In the genomic region with DNA sequence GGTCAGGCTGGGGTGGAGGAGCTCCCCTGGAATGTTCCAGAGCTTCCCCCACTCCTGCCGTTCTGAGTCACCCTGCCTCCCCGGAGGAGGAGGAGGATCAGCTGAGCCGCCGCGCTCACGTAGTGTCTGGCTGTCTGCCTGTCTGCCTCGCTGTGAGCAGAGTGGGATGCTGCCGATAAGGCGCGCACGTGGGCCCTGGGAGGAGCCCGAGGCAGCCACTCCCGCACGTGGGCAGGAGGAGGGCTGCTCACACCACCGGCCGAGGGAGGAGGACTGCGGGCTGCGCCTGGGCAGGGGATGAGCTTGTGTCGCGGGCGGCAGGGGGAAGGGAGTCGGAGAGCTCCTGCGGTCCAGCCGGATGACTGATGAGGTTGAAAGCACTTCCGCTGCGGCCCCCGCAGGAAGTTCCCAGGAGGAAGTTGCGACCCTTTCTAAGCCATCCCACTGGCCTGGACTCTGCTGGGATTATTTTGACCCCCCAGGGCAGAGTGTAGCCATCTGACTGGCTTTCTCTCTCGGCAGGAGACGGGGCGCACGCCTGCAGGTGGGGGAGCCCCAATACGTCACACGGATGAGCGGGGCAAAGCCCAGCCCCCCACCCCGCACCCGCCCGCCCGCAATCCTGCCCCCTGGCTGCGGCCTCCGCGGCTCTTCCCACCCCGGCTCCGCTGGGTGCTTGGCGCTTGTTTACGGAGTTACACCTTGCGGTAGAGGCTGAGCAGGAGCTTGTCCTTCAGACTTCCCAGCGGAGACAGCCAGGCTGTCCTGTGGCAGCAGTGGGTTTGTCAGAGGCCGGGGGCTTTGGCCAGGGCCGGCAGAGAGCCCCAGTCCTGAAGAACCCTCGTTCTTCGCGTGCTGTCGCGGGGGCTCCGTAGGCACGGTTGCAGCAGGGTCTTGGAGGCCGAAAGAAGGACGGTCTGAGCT, we compare ENCODE assay signal across 8 cellular contexts. TPM values are rescaled to one million over a fixed set of nuclear protein-coding genes. Genes with fewer than 3 reads are reported as not detected.
A peak's percentile ranks its signal among the peaks of the same experiment; 100 is the strongest.
DNase-seq lines count a peak whose midpoint lies in the region; ATAC-seq and TF ChIP-seq lines count a peak whose summit lies in the region.

No MANE protein-coding gene starts in this region.

- H3K4me1 ChIP-seq in SK-N-SH (ENCODE audit: control insufficient read depth in 1 of 2, insufficient read depth in 2 of 2, low read depth in 1 of 2, low read length in 1 of 2) (peaks cover 24 to 36% of the 10 kb centered on the region in 2 experiments; a peak in 3 of 4 replicates), neutrophil (ENCODE audit: control insufficient read depth in 1 of 2, insufficient read depth in 1 of 2, low read depth in 1 of 2, low read length in 1 of 2) (peaks cover 92 to 97% of the 10 kb centered on the region in 2 experiments)

- CTCF ChIA-PET in SK-N-SH (lab: Yijun Ruan, JAX) = interaction anchor here (0.6 to 1.4 kb wide), 10 partner anchors 8 to 117 kb away, joined by 3 to 7 read pairs (median 3); no protein-coding TSS in a partner anchor

- peak overlapping the region; percentile 91 for H3K27ac Mint-ChIP-seq in activated naive CD4-positive, alpha-beta T cell treated with anti-CD3 and anti-CD28 coated beads, Interleukin-2, amount 50 U/mL, for 24 hours

- H4K20me1 ChIP-seq in SK-N-SH (ENCODE audit: insufficient read depth) = peaks cover 11% of the 10 kb centered on the region; the same call in 1 of the 2 replicates

- TF ChIP-seq CTCF in SK-N-SH (IDR thresholded peaks at IDR 0.05) (peak; percentile 39), neutrophil (IDR thresholded peaks at IDR 0.05) (peak; percentile 20)

- peak overlapping the region; percentile 22; the same call in 1 of the 2 replicates for H2AFZ ChIP-seq in SK-N-SH (ENCODE audit: low read depth)

- H3K4me2 ChIP-seq in SK-N-SH = peak overlapping the region; percentile 99

- H3K4me3 ChIP-seq in SK-N-SH (ENCODE audit: low read depth in 2 of 2, low read length in 1 of 2) = peak overlapping the region; percentile 65 to 91
- H3K4me3 ChIP-seq in neutrophil (ENCODE audit: low read depth in 1 of 2, low read length in 1 of 2) = peak overlapping the region; percentile 69 to 76

- H3K9me2 ChIP-seq in SK-N-SH = no peaks in the 10 kb centered on the region

- POLR2A ChIA-PET in SK-N-SH (lab: Yijun Ruan, JAX) = interaction anchor here (0.6 to 1.9 kb wide), 4 partner anchors 8 to 293 kb away, joined by 3 to 10 read pairs (median 5); no protein-coding TSS in a partner anchor

- peaks cover 25% of the 10 kb centered on the region for H3F3A ChIP-seq in SK-N-SH (replicated peaks; ENCODE audit: insufficient read depth)

- H3K36me3 Mint-ChIP-seq in activated naive CD4-positive, alpha-beta T cell treated with anti-CD3 and anti-CD28 coated beads, Interleukin-2, amount 50 U/mL, for 24 hours = peaks cover 4% of the 10 kb centered on the region

- no peaks in the 10 kb centered on the region for H3K27me3 ChIP-seq in SK-N-SH (ENCODE audit: insufficient read depth)
- H3K27me3 ChIP-seq in neutrophil = no peaks in the 10 kb centered on the region

- no peaks in the 10 kb centered on the region for H3K27me3 Mint-ChIP-seq in activated naive CD4-positive, alpha-beta T cell treated with anti-CD3 and anti-CD28 coated beads, Interleukin-2, amount 50 U/mL, for 24 hours

- H3K36me3 ChIP-seq in SK-N-SH (replicated peaks in 1 of 2; ENCODE audit: control insufficient read depth in 1 of 2, insufficient read depth in 2 of 2, low read length in 1 of 2) (peaks cover 2 to 7% of the 10 kb centered on the region in 2 experiments), neutrophil (peaks cover 19% of the 10 kb centered on the region)

- peak overlapping the region; percentile 87 for H3K4me3 Mint-ChIP-seq in activated naive CD4-positive, alpha-beta T cell treated with anti-CD3 and anti-CD28 coated beads, Interleukin-2, amount 50 U/mL, for 24 hours

- peaks cover 71% of the 10 kb centered on the region for H3K79me2 ChIP-seq in SK-N-SH (ENCODE audit: insufficient read depth)

- H3K27ac ChIP-seq in SK-N-SH (ENCODE audit: low read depth in 2 of 2, low read length in 1 of 2) (peak overlapping the region; percentile 88), neutrophil (peak overlapping the region; percentile 94)

- H3K9ac ChIP-seq in SK-N-SH = peak overlapping the region; percentile 87

- TF ChIP-seq EP300 in SK-N-SH (IDR thresholded peaks at IDR 0.05; ENCODE audit: borderline replicate concordance in 1 of 2, low read depth in 1 of 2, low read length in 1 of 2) = peak; percentile 45 to 66; a peak in 2 of 4 replicates

- TF ChIP-seq RAD21 in SK-N-SH (IDR thresholded peaks at IDR 0.05; ENCODE audit: low read length) = no peak

- in situ Hi-C loops in KBM-7 (cut with MboI; ENCODE audit: low pct_unique_long_range_greater_than_20kb, low sequenced_read_pairs) = loop anchor here (25.0 kb wide), 1 partner anchor 734 kb away; a partner anchor contains a TSS

- 6% methylated on average over 26 of the region's 59 CpGs for WGBS in SK-N-SH (ENCODE audit: low lambda C conversion rate)

- DNase-seq in DMS79 treated with DMSO at 0.1 percent for 48 hours (lab: John Stamatoyannopoulos, UW) (peak; percentile 61), KBM-7 (peak; percentile 95), SK-N-SH (peak; percentile 95), germinal center (ENCODE audit: low spot score) (peak; percentile 62), stromal cell of bone marrow (ENCODE audit: low read depth) (peak; percentile 96)

- ATAC-seq in GM21717 (IDR thresholded peaks at IDR 0.05; ENCODE audit: unreplicated experiment) = peak; percentile 57

- peaks cover 56% of the 10 kb centered on the region for H3K4me1 Mint-ChIP-seq in activated naive CD4-positive, alpha-beta T cell treated with anti-CD3 and anti-CD28 coated beads, Interleukin-2, amount 50 U/mL, for 24 hours

- H3K9me3 ChIP-seq in SK-N-SH = no peaks in the 10 kb centered on the region
- no peaks in the 10 kb centered on the region for H3K9me3 ChIP-seq in neutrophil

- no peaks in the 10 kb centered on the region for H3K9me3 Mint-ChIP-seq in activated naive CD4-positive, alpha-beta T cell treated with anti-CD3 and anti-CD28 coated beads, Interleukin-2, amount 50 U/mL, for 24 hours

TF ChIP-seq in SK-N-SH, 30 proteins besides CTCF, POLR2A, EP300 and RAD21 (continues in another document):
- TF ChIP-seq CHD2 (IDR thresholded peaks at IDR 0.05; ENCODE audit: low read length, partially characterized antibody) = peak; percentile 86
- TF ChIP-seq POLR2AphosphoS5 (IDR thresholded peaks at IDR 0.05; ENCODE audit: low read depth, low read length) = peak; percentile 61
- peak; percentile 99 for TF ChIP-seq MXI1 (IDR thresholded peaks at IDR 0.05; ENCODE audit: low read depth, low read length)
- TF ChIP-seq, protein P1, sequence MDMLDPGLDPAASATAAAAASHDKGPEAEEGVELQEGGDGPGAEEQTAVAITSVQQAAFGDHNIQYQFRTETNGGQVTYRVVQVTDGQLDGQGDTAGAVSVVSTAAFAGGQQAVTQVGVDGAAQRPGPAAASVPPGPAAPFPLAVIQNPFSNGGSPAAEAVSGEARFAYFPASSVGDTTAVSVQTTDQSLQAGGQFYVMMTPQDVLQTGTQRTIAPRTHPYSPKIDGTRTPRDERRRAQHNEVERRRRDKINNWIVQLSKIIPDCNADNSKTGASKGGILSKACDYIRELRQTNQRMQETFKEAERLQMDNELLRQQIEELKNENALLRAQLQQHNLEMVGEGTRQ (IDR thresholded peaks at IDR 0.05; ENCODE audit: borderline replicate concordance, low read depth, low read length) = peak; percentile 76
- TF ChIP-seq, protein P2, sequence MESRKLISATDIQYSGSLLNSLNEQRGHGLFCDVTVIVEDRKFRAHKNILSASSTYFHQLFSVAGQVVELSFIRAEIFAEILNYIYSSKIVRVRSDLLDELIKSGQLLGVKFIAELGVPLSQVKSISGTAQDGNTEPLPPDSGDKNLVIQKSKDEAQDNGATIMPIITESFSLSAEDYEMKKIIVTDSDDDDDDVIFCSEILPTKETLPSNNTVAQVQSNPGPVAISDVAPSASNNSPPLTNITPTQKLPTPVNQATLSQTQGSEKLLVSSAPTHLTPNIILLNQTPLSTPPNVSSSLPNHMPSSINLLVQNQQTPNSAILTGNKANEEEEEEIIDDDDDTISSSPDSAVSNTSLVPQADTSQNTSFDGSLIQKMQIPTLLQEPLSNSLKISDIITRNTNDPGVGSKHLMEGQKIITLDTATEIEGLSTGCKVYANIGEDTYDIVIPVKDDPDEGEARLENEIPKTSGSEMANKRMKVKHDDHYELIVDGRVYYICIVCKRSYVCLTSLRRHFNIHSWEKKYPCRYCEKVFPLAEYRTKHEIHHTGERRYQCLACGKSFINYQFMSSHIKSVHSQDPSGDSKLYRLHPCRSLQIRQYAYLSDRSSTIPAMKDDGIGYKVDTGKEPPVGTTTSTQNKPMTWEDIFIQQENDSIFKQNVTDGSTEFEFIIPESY (IDR thresholded peaks at IDR 0.05; ENCODE audit: borderline replicate concordance, low read depth) = no peak
- no peak for TF ChIP-seq SMC3 (IDR thresholded peaks at IDR 0.05; ENCODE audit: low read depth, low read length)
- TF ChIP-seq, protein P3, sequence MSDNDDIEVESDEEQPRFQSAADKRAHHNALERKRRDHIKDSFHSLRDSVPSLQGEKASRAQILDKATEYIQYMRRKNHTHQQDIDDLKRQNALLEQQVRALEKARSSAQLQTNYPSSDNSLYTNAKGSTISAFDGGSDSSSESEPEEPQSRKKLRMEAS (IDR thresholded peaks at IDR 0.05; ENCODE audit: low read depth) = peak; percentile 99
- peak; percentile 74 for TF ChIP-seq TEAD4 (IDR thresholded peaks at IDR 0.05; ENCODE audit: borderline replicate concordance, insufficient read depth)
- TF ChIP-seq ELF1 (IDR thresholded peaks at IDR 0.05) = peak; percentile 58; the same call in 1 of the 2 replicates
- TF ChIP-seq TAF1 (IDR thresholded peaks at IDR 0.05; ENCODE audit: borderline replicate concordance, low read depth, low read length) = 0 out of 2 replicates have a peak, but pooled peaks have one; percentile 11

RNA-seq across cellular contexts. Expression of a gene that starts 9.8 kb away (rescaled TPM):
- polyA plus RNA-seq in SK-N-SH (2012; rRNA removed) = 85.7 and 89.2 TPM in 2 replicates
- polyA plus RNA-seq in SK-N-SH (2012; cell fraction: cytosol; rRNA removed) = 49.7 and 63.0 TPM in 2 replicates
- polyA plus RNA-seq in SK-N-SH (2012; cell fraction: nucleus; rRNA removed) = 110 and 138 TPM in 2 replicates

RNA-seq across cellular contexts. Expression of a gene that starts 47.4 kb away (rescaled TPM):
- 64.5 and 101 TPM in 2 replicates for polyA plus RNA-seq in SK-N-SH (2012; rRNA removed)
- polyA plus RNA-seq in SK-N-SH (2012; cell fraction: cytosol; rRNA removed) = 74.5 and 76.9 TPM in 2 replicates
- polyA plus RNA-seq in SK-N-SH (2012; cell fraction: nucleus; rRNA removed) = 34.0 and 36.2 TPM in 2 replicates

Comparison
In these comparisons a context has a peak if more than half of its experiments do, and no peak if none do; other contexts are left out.
1. Peak in every context shown above with its lines: DNase-seq, ATAC-seq, H3K4me3 ChIP-seq and H3K27ac ChIP-seq.